12 cellular contexts compared by ENCODE assay signal in genomic region chr1:225830823-225831222, GRCh38.
A peak's percentile ranks its signal among the peaks of the same experiment; 100 is the strongest.
DNase-seq lines count a peak whose midpoint lies in the region.
"Had no signal": no experiment of that assay in that cellular context is flagged by ENCODE, and none has a peak within 500 bp of the region (broad histone marks: within the 10 kb centered on the region; RNA-seq: fewer than 3 reads in every experiment).

No MANE protein-coding gene starts in this region.

- H3K36me3 Mint-ChIP-seq in activated naive CD4-positive, alpha-beta T cell treated with anti-CD3 and anti-CD28 coated beads, Interleukin-2, amount 50 U/mL, for 24 hours, result no peaks in the 10 kb centered on the region
- H3K36me3 Mint-ChIP-seq: CD8-positive, alpha-beta memory T cell had no signal

- no peaks in the 10 kb centered on the region for H3K9me3 Mint-ChIP-seq in activated naive CD4-positive, alpha-beta T cell treated with anti-CD3 and anti-CD28 coated beads, Interleukin-2, amount 50 U/mL, for 24 hours
- H3K9me3 Mint-ChIP-seq: CD8-positive, alpha-beta memory T cell; GM23338 had no signal

- H3K27ac Mint-ChIP-seq in activated naive CD4-positive, alpha-beta T cell treated with anti-CD3 and anti-CD28 coated beads, Interleukin-2, amount 50 U/mL, for 24 hours, result peak overlapping the region; percentile 55
- H3K27ac Mint-ChIP-seq: CD8-positive, alpha-beta memory T cell; GM23338 had no signal

- H3K27me3 ChIP-seq in HAP-1 (ENCODE audit: low read depth), result no peaks in the 10 kb centered on the region
- H3K27me3 ChIP-seq: BLaER1 had no signal

- H3K4me1 ChIP-seq in HAP-1, result no peaks in the 10 kb centered on the region
- H3K4me1 ChIP-seq: BLaER1 had no signal

- H3K27me3 Mint-ChIP-seq in activated naive CD4-positive, alpha-beta T cell treated with anti-CD3 and anti-CD28 coated beads, Interleukin-2, amount 50 U/mL, for 24 hours, result no peaks in the 10 kb centered on the region
- H3K27me3 Mint-ChIP-seq: CD8-positive, alpha-beta memory T cell had no signal

- no peak overlapping the region for H3K4me3 ChIP-seq in HAP-1
- H3K4me3 ChIP-seq: BLaER1, GM23338 had no signal

- in situ Hi-C loops in HAP-1 (cut with MboI; ENCODE audit: low sequenced_read_pairs), result no loop called here

- no peak for DNase-seq in activated naive CD4-positive, alpha-beta T cell treated with Interleukin-2 at 50 U/mL for 16 hours
- DNase-seq in NCI-H2081 (lab: John Stamatoyannopoulos, UW) (peak; percentile 88 to 96), NCI-H69 (lab: John Stamatoyannopoulos, UW) (peak; percentile 93), HAP-1 (ENCODE audit: low spot score in 2 of 2) (no peak), glomerular visceral epithelial cell (ENCODE audit: extremely low spot score) (no peak), medulla oblongata (ENCODE audit: extremely low spot score) (no peak)
- DNase-seq: 8988T; Caco-2; CD8-positive, alpha-beta memory T cell had no signal

- no peaks in the 10 kb centered on the region for H3K4me1 Mint-ChIP-seq in activated naive CD4-positive, alpha-beta T cell treated with anti-CD3 and anti-CD28 coated beads, Interleukin-2, amount 50 U/mL, for 24 hours
- H3K4me1 Mint-ChIP-seq: CD8-positive, alpha-beta memory T cell had no signal

- no peaks in the 10 kb centered on the region for H3K9me3 ChIP-seq in HAP-1
- H3K9me3 ChIP-seq: BLaER1, Caco-2 had no signal

- no peaks in the 10 kb centered on the region; the same call in 1 of the 2 replicates for H3K36me3 ChIP-seq in HAP-1 (replicated peaks)

- H3K4me3 Mint-ChIP-seq in activated naive CD4-positive, alpha-beta T cell treated with anti-CD3 and anti-CD28 coated beads, Interleukin-2, amount 50 U/mL, for 24 hours, result no peak overlapping the region
- H3K4me3 Mint-ChIP-seq: CD8-positive, alpha-beta memory T cell; GM23338 had no signal

Comparison
In these comparisons a context has a peak if more than half of its experiments do, and no peak if none do; other contexts are left out.
1. DNase-seq: peak in NCI-H2081 (2 of 2) and NCI-H69 (single experiment); none in activated naive CD4-positive, alpha-beta T cell treated with Interleukin-2 at 50 U/mL for 16 hours (single experiment), HAP-1 (0 of 2), glomerular visceral epithelial cell (single experiment) and medulla oblongata (single experiment).